19 cellular contexts compared by ENCODE assay signal in the genomic region with DNA sequence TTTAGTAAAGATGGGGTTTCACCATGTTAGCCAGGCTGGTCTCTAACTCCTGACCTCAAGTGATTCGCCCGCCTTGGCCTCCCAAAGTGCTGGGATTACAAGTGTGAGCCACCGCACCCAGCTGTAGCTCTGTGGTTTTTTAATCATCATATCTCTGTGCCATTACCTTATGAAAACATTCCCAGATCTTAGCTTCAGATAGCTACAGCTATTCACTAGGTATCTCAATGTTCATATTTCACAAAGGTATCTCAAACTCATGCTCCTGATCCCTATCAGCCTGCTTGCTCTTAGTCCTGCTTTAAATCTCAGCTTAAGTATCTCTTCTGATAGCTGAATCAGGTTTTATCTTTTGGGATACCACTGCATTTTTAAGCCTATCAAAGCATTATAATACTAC.
A peak's percentile ranks its signal among the peaks of the same experiment; 100 is the strongest.
DNase-seq lines count a peak whose midpoint lies in the region; ATAC-seq, FAIRE-seq and TF ChIP-seq lines count a peak whose summit lies in the region.
"Had no signal": no experiment of that assay in that cellular context is flagged by ENCODE, and none has a peak within 500 bp of the region (broad histone marks: within the 10 kb centered on the region; RNA-seq: fewer than 3 reads in every experiment).

No MANE protein-coding gene starts in this region.

- no peak overlapping the region for H3K4me2 ChIP-seq in mammary epithelial cell (ENCODE audit: insufficient read depth, low read depth, low read length)
- H3K4me2 ChIP-seq: GM23338 had no signal

- H3K4me3 ChIP-seq in mammary epithelial cell (replicated peaks in 1 of 3; ENCODE audit: insufficient read depth in 1 of 3, low read depth in 2 of 3, low read length in 3 of 3), result no peak overlapping the region
- no peak overlapping the region for H3K4me3 ChIP-seq in breast epithelium
- H3K4me3 ChIP-seq: GM23338 had no signal

- no peak overlapping the region for H3K4me3 Mint-ChIP-seq in central memory CD8-positive, alpha-beta T cell
- H3K4me3 Mint-ChIP-seq in natural killer cell treated with Interleukin-12 subunit alpha and Interleukin-12 subunit beta and Interleukin-15 and Interleukin-18, amount 100 ng/mL, for 72 hours, result no peak overlapping the region
- H3K4me3 Mint-ChIP-seq in stimulated activated naive B cell treated with anti-CD40 and anti-IgM and Interleukin-4, amounts not matched to agents 10 μg/mL and 1 μg/mL and 100 μg/mL, for 72 hours, result no peak overlapping the region
- H3K4me3 Mint-ChIP-seq: CD4-positive, alpha-beta memory T cell; GM23338; H9 had no signal

- no peaks in the 10 kb centered on the region for H3K27me3 Mint-ChIP-seq in central memory CD8-positive, alpha-beta T cell
- H3K27me3 Mint-ChIP-seq in natural killer cell treated with Interleukin-12 subunit alpha and Interleukin-12 subunit beta and Interleukin-15 and Interleukin-18, amount 100 ng/mL, for 72 hours, result no peaks in the 10 kb centered on the region
- no peaks in the 10 kb centered on the region for H3K27me3 Mint-ChIP-seq in stimulated activated naive B cell treated with anti-CD40 and anti-IgM and Interleukin-4, amounts not matched to agents 10 μg/mL and 1 μg/mL and 100 μg/mL, for 72 hours
- H3K27me3 Mint-ChIP-seq: CD4-positive, alpha-beta memory T cell had no signal

- intact Hi-C loops in mammary epithelial cell (cut with micrococcal nuclease) (no loop called here), breast epithelium (cut with DNase I; ENCODE audit: low total_unique reads) (no loop called here), posterior vena cava (cut with DNase I) (loop anchor here in 1 of 2 donors (5.0 kb wide), 1 partner anchor 1512 kb away; no protein-coding TSS in a partner anchor)

- H3K27me3 ChIP-seq in mammary epithelial cell (ENCODE audit: insufficient read depth, low read length) (no peaks in the 10 kb centered on the region), breast epithelium (no peaks in the 10 kb centered on the region)

- H2AFZ ChIP-seq in mammary epithelial cell (ENCODE audit: low read depth, low read length), result no peak overlapping the region
- H2AFZ ChIP-seq: GM23338 had no signal

- H4K20me1 ChIP-seq in mammary epithelial cell (ENCODE audit: insufficient read depth, low read length), result no peaks in the 10 kb centered on the region

- peaks cover 21% of the 10 kb centered on the region for H3K4me1 Mint-ChIP-seq in central memory CD8-positive, alpha-beta T cell
- H3K4me1 Mint-ChIP-seq in natural killer cell treated with Interleukin-12 subunit alpha and Interleukin-12 subunit beta and Interleukin-15 and Interleukin-18, amount 100 ng/mL, for 72 hours (ENCODE audit: low read depth in 2 of 2), result peaks cover 7 to 15% of the 10 kb centered on the region in 2 donors
- peaks cover 7 to 19% of the 10 kb centered on the region in 2 donors for H3K4me1 Mint-ChIP-seq in stimulated activated naive B cell treated with anti-CD40 and anti-IgM and Interleukin-4, amounts not matched to agents 10 μg/mL and 1 μg/mL and 100 μg/mL, for 72 hours

- no peaks in the 10 kb centered on the region for H3K9me3 Mint-ChIP-seq in central memory CD8-positive, alpha-beta T cell
- no peaks in the 10 kb centered on the region for H3K9me3 Mint-ChIP-seq in natural killer cell treated with Interleukin-12 subunit alpha and Interleukin-12 subunit beta and Interleukin-15 and Interleukin-18, amount 100 ng/mL, for 72 hours
- H3K9me3 Mint-ChIP-seq in stimulated activated naive B cell treated with anti-CD40 and anti-IgM and Interleukin-4, amounts not matched to agents 10 μg/mL and 1 μg/mL and 100 μg/mL, for 72 hours, result no peaks in the 10 kb centered on the region
- H3K9me3 Mint-ChIP-seq: CD4-positive, alpha-beta memory T cell; GM23338; H9 had no signal

- no peak for FAIRE-seq in RCC 7860 (lab: Jason Lieb, UNC)
- FAIRE-seq: GM12892 had no signal

- H3K9ac ChIP-seq in mammary epithelial cell (ENCODE audit: insufficient read depth, low read length), result no peak overlapping the region

- TF ChIP-seq CTCF in mammary epithelial cell (conservative IDR thresholded peaks at IDR 0.05 in 1 of 2, IDR thresholded peaks at IDR 0.05 in 1 of 2; ENCODE audit: extremely low read depth in 1 of 2, insufficient read depth in 1 of 2, low read depth in 1 of 2, low read length in 2 of 2), result no peak
- no peak for TF ChIP-seq CTCF in breast epithelium (IDR thresholded peaks at IDR 0.05)

- no TSS peak for BruUV-seq in mammary epithelial cell (replicated peaks; lab: Mats Ljungman, UMichigan)

- dilution Hi-C loops in mammary epithelial cell (cut with HindIII; ENCODE audit: low sequenced_read_pairs), result no loop called here

- WGBS in mammary epithelial cell (ENCODE audit: low coverage, missing lambda C conversion rate), result 97% methylated on average over 3 of the region's 3 CpGs

- CTCF ChIA-PET in mammary epithelial cell (lab: Charles Lee; ENCODE audit: low non-redundant PET), result no interaction called here

- H3K27ac ChIP-seq in mammary epithelial cell (ENCODE audit: insufficient read depth, low read depth, low read length) (no peak overlapping the region), breast epithelium (no peak overlapping the region)

- H3K36me3 ChIP-seq in mammary epithelial cell (ENCODE audit: insufficient read depth, low read length) (peaks cover 3% of the 10 kb centered on the region), breast epithelium (no peaks in the 10 kb centered on the region)

- H3K27ac Mint-ChIP-seq in central memory CD8-positive, alpha-beta T cell (ENCODE audit: low read depth), result peak overlapping the region; percentile 7
- peak overlapping the region; percentile 11 to 17 for H3K27ac Mint-ChIP-seq in natural killer cell treated with Interleukin-12 subunit alpha and Interleukin-12 subunit beta and Interleukin-15 and Interleukin-18, amount 100 ng/mL, for 72 hours
- H3K27ac Mint-ChIP-seq in stimulated activated naive B cell treated with anti-CD40 and anti-IgM and Interleukin-4, amounts not matched to agents 10 μg/mL and 1 μg/mL and 100 μg/mL, for 72 hours, result peak overlapping the region; percentile 32

- H3K4me1 ChIP-seq in mammary epithelial cell (ENCODE audit: insufficient read depth, low read length) (no peaks in the 10 kb centered on the region), breast epithelium (no peaks in the 10 kb centered on the region)

- H3K36me3 Mint-ChIP-seq in central memory CD8-positive, alpha-beta T cell (ENCODE audit: insufficient read depth), result peaks cover 17% of the 10 kb centered on the region
- no peaks in the 10 kb centered on the region for H3K36me3 Mint-ChIP-seq in natural killer cell treated with Interleukin-12 subunit alpha and Interleukin-12 subunit beta and Interleukin-15 and Interleukin-18, amount 100 ng/mL, for 72 hours
- peaks cover 15 to 40% of the 10 kb centered on the region in 2 donors for H3K36me3 Mint-ChIP-seq in stimulated activated naive B cell treated with anti-CD40 and anti-IgM and Interleukin-4, amounts not matched to agents 10 μg/mL and 1 μg/mL and 100 μg/mL, for 72 hours

- TF ChIP-seq POLR2A in breast epithelium (IDR thresholded peaks at IDR 0.05), result no peak

- no peak for ATAC-seq in central memory CD8-positive, alpha-beta T cell (replicated peaks; ENCODE audit: extremely low read depth, poor library complexity, severe bottlenecking)
- no peak for ATAC-seq in natural killer cell treated with Interleukin-12 subunit alpha and Interleukin-12 subunit beta and Interleukin-15 and Interleukin-18, amount 100 ng/mL, for 72 hours
- no peak for ATAC-seq in stimulated activated naive B cell treated with anti-CD40 and anti-IgM and Interleukin-4, amounts not matched to agents 10 μg/mL and 1 μg/mL and 100 μg/mL, for 72 hours (replicated peaks)
- ATAC-seq: GM23338, HCT116 had no signal

- H3K9me3 ChIP-seq in mammary epithelial cell (replicated peaks; ENCODE audit: insufficient read depth, low read length) (no peaks in the 10 kb centered on the region), breast epithelium (no peaks in the 10 kb centered on the region)

- H3K79me2 ChIP-seq in mammary epithelial cell (ENCODE audit: insufficient read depth, low read length), result peaks cover 3% of the 10 kb centered on the region

- DNase-seq in mammary epithelial cell (peak; percentile 16), breast epithelium (ENCODE audit: low spot score in 2 of 2) (no peak), RCC 7860 (ENCODE audit: low spot score) (no peak), cortex of kidney (lab: John Stamatoyannopoulos, UW) (no peak), posterior vena cava (ENCODE audit: low spot score) (no peak)
- no peak for DNase-seq in central memory CD8-positive, alpha-beta T cell (ENCODE audit: low spot score in 2 of 2)
- no peak for DNase-seq in natural killer cell treated with Interleukin-12 subunit alpha and Interleukin-12 subunit beta and Interleukin-15 and Interleukin-18, amount 100 ng/mL, for 72 hours (ENCODE audit: low spot score)
- no peak for DNase-seq in stimulated activated naive B cell treated with anti-CD40 and anti-IgM and Interleukin-4, amounts not matched to agents 10 μg/mL and 1 μg/mL and 100 μg/mL, for 72 hours
- DNase-seq: C1 segment of cervical spinal cord; Calu3; CD4-positive, alpha-beta memory T cell; COR-L47; DMS53; DMS79 treated with DMSO at 0.1 percent for 48 hours; GF-D8; H9 had no signal

- in situ Hi-C loops in mammary epithelial cell (cut with MboI; ENCODE audit: low sequenced_read_pairs in 2 of 2), result no loop called here
